Comparison of ENCODE assay signal across 12 cellular contexts in genomic region chr14:34465069-34465859, GRCh38. TPM values are rescaled to one million over a fixed set of nuclear protein-coding genes. Genes with fewer than 3 reads are reported as not detected.
DNase-seq lines count a peak whose midpoint lies in the region; TF ChIP-seq lines count a peak whose summit lies in the region.
"Had no signal": no experiment of that assay in that cellular context is flagged by ENCODE, and none has a peak within 500 bp of the region (broad histone marks: within the 10 kb centered on the region; RNA-seq: fewer than 3 reads in every experiment).

No MANE protein-coding gene starts in this region.

- peaks cover 11 to 15% of the 10 kb centered on the region in 2 donors for H3K4me1 ChIP-seq in mucosa of rectum (ENCODE audit: control insufficient read depth in 2 of 2, insufficient read depth in 2 of 2, low read length in 2 of 2)
- peaks cover 19% of the 10 kb centered on the region for H3K4me1 ChIP-seq in CD4-positive, alpha-beta memory T cell (ENCODE audit: insufficient read depth, low read length)

- POLR2A ChIA-PET in CD4-positive, alpha-beta memory T cell (lab: Charles Lee; ENCODE audit: partially characterized antibody): no interaction called here

- H3K9me3 Mint-ChIP-seq in glutamatergic neuron (ENCODE audit: unreplicated experiment): peaks cover 6% of the 10 kb centered on the region
- no peaks in the 10 kb centered on the region for H3K9me3 Mint-ChIP-seq in activated naive CD4-positive, alpha-beta T cell treated with anti-CD3 and anti-CD28 coated beads for 36 hours
- H3K9me3 Mint-ChIP-seq in CD4-positive, alpha-beta memory T cell: no peaks in the 10 kb centered on the region
- H3K9me3 Mint-ChIP-seq: activated naive CD4-positive, alpha-beta T cell treated with anti-CD3 and anti-CD28 coated beads, Interleukin-2, amount 10 ng/mL, durations not matched to agents 7 days and 5 days; naive B cell had no signal

- peak; percentile 8 for DNase-seq in Daoy (ENCODE audit: low read depth)
- DNase-seq in NCI-H2029 (lab: John Stamatoyannopoulos, UW): peak; percentile 95
- peak; percentile 68 to 77 for DNase-seq in cardiac fibroblast (ENCODE audit: low read depth in 2 of 2)
- DNase-seq in glutamatergic neuron: no peak
- no peak for DNase-seq in activated naive CD4-positive, alpha-beta T cell treated with anti-CD3 and anti-CD28 coated beads for 36 hours
- DNase-seq in CD4-positive, alpha-beta memory T cell: no peak
- no peak for DNase-seq in activated CD4-positive, alpha-beta T cell treated with anti-CD3 and anti-CD28 coated beads for 4 hours
- DNase-seq: activated naive CD4-positive, alpha-beta T cell treated with anti-CD3 and anti-CD28 coated beads, Interleukin-2, amount 10 ng/mL, durations not matched to agents 7 days and 5 days; naive B cell; NCI-H2171; T1000 had no signal

- H3K27me3 ChIP-seq in mucosa of rectum (ENCODE audit: control insufficient read depth in 2 of 2, insufficient read depth in 2 of 2, low read length in 2 of 2): no peaks in the 10 kb centered on the region
- no peaks in the 10 kb centered on the region for H3K27me3 ChIP-seq in CD4-positive, alpha-beta memory T cell (ENCODE audit: insufficient read depth, low read length)

- H3K27ac Mint-ChIP-seq in glutamatergic neuron (ENCODE audit: unreplicated experiment): no peak overlapping the region
- no peak overlapping the region for H3K27ac Mint-ChIP-seq in activated naive CD4-positive, alpha-beta T cell treated with anti-CD3 and anti-CD28 coated beads for 36 hours
- no peak overlapping the region for H3K27ac Mint-ChIP-seq in CD4-positive, alpha-beta memory T cell
- H3K27ac Mint-ChIP-seq: activated naive CD4-positive, alpha-beta T cell treated with anti-CD3 and anti-CD28 coated beads, Interleukin-2, amount 10 ng/mL, durations not matched to agents 7 days and 5 days; naive B cell had no signal

- no peak overlapping the region for H3K4me3 ChIP-seq in cardiac fibroblast (replicated peaks in 1 of 2; ENCODE audit: low read depth in 2 of 2, low read length in 2 of 2)
- H3K4me3 ChIP-seq in mucosa of rectum (ENCODE audit: low read length in 2 of 2): peak overlapping the region in 1 of 2 donors; percentile 4
- no peak overlapping the region for H3K4me3 ChIP-seq in CD4-positive, alpha-beta memory T cell (ENCODE audit: low read length in 2 of 2)

- no peaks in the 10 kb centered on the region for H3K36me3 Mint-ChIP-seq in glutamatergic neuron (ENCODE audit: unreplicated experiment)
- H3K36me3 Mint-ChIP-seq in activated naive CD4-positive, alpha-beta T cell treated with anti-CD3 and anti-CD28 coated beads for 36 hours (ENCODE audit: low read depth): no peaks in the 10 kb centered on the region
- H3K36me3 Mint-ChIP-seq in CD4-positive, alpha-beta memory T cell: peaks cover 0 to 3% of the 10 kb centered on the region in 2 donors
- H3K36me3 Mint-ChIP-seq: activated naive CD4-positive, alpha-beta T cell treated with anti-CD3 and anti-CD28 coated beads, Interleukin-2, amount 10 ng/mL, durations not matched to agents 7 days and 5 days; naive B cell had no signal

- TF ChIP-seq CTCF in cardiac fibroblast (IDR thresholded peaks at IDR 0.05; ENCODE audit: low read depth, low read length) (no peak), glutamatergic neuron (IDR thresholded peaks at IDR 0.05; ENCODE audit: partially characterized antibody, unreplicated experiment) (no peak)

- H3K27me3 Mint-ChIP-seq in glutamatergic neuron (ENCODE audit: unreplicated experiment): peaks cover 10% of the 10 kb centered on the region
- H3K27me3 Mint-ChIP-seq in activated naive CD4-positive, alpha-beta T cell treated with anti-CD3 and anti-CD28 coated beads for 36 hours (ENCODE audit: low read depth): no peaks in the 10 kb centered on the region
- no peaks in the 10 kb centered on the region for H3K27me3 Mint-ChIP-seq in CD4-positive, alpha-beta memory T cell
- H3K27me3 Mint-ChIP-seq: naive B cell had no signal

- H3K9ac ChIP-seq in mucosa of rectum (ENCODE audit: low read depth in 1 of 2, low read length in 2 of 2): no peak overlapping the region

- no peak overlapping the region for H3K4me3 Mint-ChIP-seq in glutamatergic neuron (ENCODE audit: unreplicated experiment)
- H3K4me3 Mint-ChIP-seq in activated naive CD4-positive, alpha-beta T cell treated with anti-CD3 and anti-CD28 coated beads for 36 hours: no peak overlapping the region
- H3K4me3 Mint-ChIP-seq in CD4-positive, alpha-beta memory T cell: no peak overlapping the region
- H3K4me3 Mint-ChIP-seq: activated naive CD4-positive, alpha-beta T cell treated with anti-CD3 and anti-CD28 coated beads, Interleukin-2, amount 10 ng/mL, durations not matched to agents 7 days and 5 days; naive B cell had no signal

- H3K36me3 ChIP-seq in mucosa of rectum (ENCODE audit: control insufficient read depth in 2 of 2, insufficient read depth in 2 of 2, low read length in 2 of 2): no peaks in the 10 kb centered on the region
- no peaks in the 10 kb centered on the region for H3K36me3 ChIP-seq in CD4-positive, alpha-beta memory T cell (ENCODE audit: insufficient read depth, low read length)

- peaks cover 13% of the 10 kb centered on the region for H3K4me1 Mint-ChIP-seq in glutamatergic neuron (ENCODE audit: low read depth, unreplicated experiment)
- peaks cover 15% of the 10 kb centered on the region for H3K4me1 Mint-ChIP-seq in activated naive CD4-positive, alpha-beta T cell treated with anti-CD3 and anti-CD28 coated beads for 36 hours (ENCODE audit: low read depth)
- H3K4me1 Mint-ChIP-seq in CD4-positive, alpha-beta memory T cell: peaks cover 11 to 20% (median 15%) of the 10 kb centered on the region in 4 donors

- peak overlapping the region; percentile 33 to 39 for H3K27ac ChIP-seq in mucosa of rectum (ENCODE audit: low read depth in 2 of 2, low read length in 2 of 2)
- H3K27ac ChIP-seq in CD4-positive, alpha-beta memory T cell (ENCODE audit: low read depth, low read length): no peak overlapping the region

- CTCF ChIA-PET in activated naive CD4-positive, alpha-beta T cell treated with anti-CD3 and anti-CD28 coated beads for 36 hours (lab: Charles Lee): interaction anchor here (0.8 kb wide), 1 partner anchor 258 kb away, joined by 3 read pairs; no protein-coding TSS in a partner anchor
- CTCF ChIA-PET in CD4-positive, alpha-beta memory T cell (lab: Charles Lee; ENCODE audit: partially characterized antibody): no interaction called here

- no peaks in the 10 kb centered on the region for H3K9me3 ChIP-seq in mucosa of rectum (ENCODE audit: control insufficient read depth in 2 of 2, low read length in 2 of 2)
- no peaks in the 10 kb centered on the region for H3K9me3 ChIP-seq in CD4-positive, alpha-beta memory T cell (ENCODE audit: control insufficient read depth in 1 of 2, low read length in 2 of 2)

- intact Hi-C loops in activated naive CD4-positive, alpha-beta T cell treated with anti-CD3 and anti-CD28 coated beads for 36 hours (cut with micrococcal nuclease): no loop called here
- intact Hi-C loops in CD4-positive, alpha-beta memory T cell (cut with micrococcal nuclease): no loop called here

RNA-seq across cellular contexts. Expression of gene SPTSSA, which starts 3.2 kb away (rescaled TPM):
- total RNA-seq in Daoy (2014; rRNA removed; shearing (Covaris generic)): 8.0 and 14.2 TPM in 2 replicates
- 21.4 TPM for total RNA-seq in glutamatergic neuron (ENCODE audit: unreplicated experiment)
- 1 to 10 TPM; 5.8 to 6.2 TPM for total RNA-seq in activated naive CD4-positive, alpha-beta T cell treated with anti-CD3 and anti-CD28 coated beads for 36 hours
- total RNA-seq in CD4-positive, alpha-beta memory T cell: 1 to 10 TPM; 2.1 to 3.0 TPM
- 1 to 10 TPM; 7.6 to 9.5 TPM for polyA plus RNA-seq in CD4-positive, alpha-beta memory T cell

Comparison
In these comparisons a context has a peak if more than half of its experiments do, and no peak if none do; other contexts are left out.
1. DNase-seq: peak in Daoy (single experiment), NCI-H2029 (single experiment) and cardiac fibroblast (2 of 2); none in glutamatergic neuron (single experiment), activated naive CD4-positive, alpha-beta T cell treated with anti-CD3 and anti-CD28 coated beads for 36 hours (single experiment), CD4-positive, alpha-beta memory T cell (0 of 5) and activated CD4-positive, alpha-beta T cell treated with anti-CD3 and anti-CD28 coated beads for 4 hours (0 of 2).